Comparison of ENCODE assay signal across 9 cellular contexts in the genomic region with DNA sequence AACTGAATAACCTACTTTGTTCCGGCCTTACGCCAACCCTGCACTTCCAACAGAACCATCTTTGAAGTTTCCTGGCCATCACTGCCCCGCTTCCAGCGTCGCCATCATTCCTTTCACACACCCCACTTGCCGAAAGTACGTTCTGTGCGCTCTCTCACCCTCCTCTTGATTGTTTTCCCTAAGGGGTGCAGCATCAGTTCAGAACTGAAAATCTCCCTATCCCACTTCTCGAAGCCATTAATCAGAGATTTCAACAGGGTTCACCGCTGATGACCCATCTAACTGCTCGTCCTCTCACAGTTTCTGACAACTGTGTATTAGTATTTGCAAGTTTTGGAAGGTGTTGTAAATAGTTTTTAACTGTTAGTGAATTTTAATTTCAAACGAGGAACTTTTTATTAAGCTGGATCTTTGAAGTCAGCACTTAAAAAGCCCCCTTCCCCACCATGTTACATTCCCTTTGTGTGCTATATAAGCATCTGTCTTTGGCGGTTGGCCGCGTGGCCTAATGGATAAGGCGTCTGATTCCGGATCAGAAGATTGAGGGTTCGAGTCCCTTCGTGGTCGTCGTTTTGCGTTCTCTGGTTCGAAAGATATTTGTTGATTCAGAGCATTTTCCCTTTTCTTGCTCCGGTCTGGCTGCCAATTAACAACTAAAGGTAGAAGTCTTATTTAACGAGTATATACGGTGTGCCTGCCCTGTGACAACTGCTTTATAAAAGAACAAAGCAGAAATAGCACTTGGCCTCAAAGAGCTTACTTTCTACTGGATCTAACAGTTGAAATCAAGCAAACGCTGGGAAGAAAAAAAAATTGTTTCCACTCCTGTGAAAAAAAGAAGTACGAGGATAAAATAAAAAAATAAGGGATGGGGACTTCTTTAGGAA. TPM values are rescaled to one million over a fixed set of nuclear protein-coding genes. Genes with fewer than 3 reads are reported as not detected.
A peak's percentile ranks its signal among the peaks of the same experiment; 100 is the strongest.
DNase-seq lines count a peak whose midpoint lies in the region; ATAC-seq and TF ChIP-seq lines count a peak whose summit lies in the region.
"Had no signal": no experiment of that assay in that cellular context is flagged by ENCODE, and none has a peak within 500 bp of the region (broad histone marks: within the 10 kb centered on the region; RNA-seq: fewer than 3 reads in every experiment).

No MANE protein-coding gene starts in this region.

- no peak for TF ChIP-seq CTCF in lower leg skin (IDR thresholded peaks at IDR 0.05)

- intact Hi-C loops in activated CD4-positive, alpha-beta T cell treated with anti-CD3 and anti-CD28 coated beads, Interleukin-2, amount 10 ng/mL, durations not matched to agents 24 days and 14 days (cut with micrococcal nuclease): loop anchor here (5.0 kb wide), 4 partner anchors 41 to 101 kb away; a partner anchor contains a TSS
- intact Hi-C loops in lower leg skin (cut with DNase I; ENCODE audit: low total_unique reads): no loop called here

- peaks cover 12% of the 10 kb centered on the region for H3K9me3 Mint-ChIP-seq in activated CD4-positive, alpha-beta T cell treated with anti-CD3 and anti-CD28 coated beads, Interleukin-2, amount 10 ng/mL, durations not matched to agents 24 days and 14 days

- peaks cover 29% of the 10 kb centered on the region for H3K27me3 Mint-ChIP-seq in activated CD4-positive, alpha-beta T cell treated with anti-CD3 and anti-CD28 coated beads, Interleukin-2, amount 10 ng/mL, durations not matched to agents 24 days and 14 days

- peaks cover 26% of the 10 kb centered on the region for H3K4me1 Mint-ChIP-seq in activated CD4-positive, alpha-beta T cell treated with anti-CD3 and anti-CD28 coated beads, Interleukin-2, amount 10 ng/mL, durations not matched to agents 24 days and 14 days

- peak; percentile 50 for DNase-seq in NCI-H2196 (lab: John Stamatoyannopoulos, UW; ENCODE audit: unreplicated experiment)
- no peak for DNase-seq in NCI-H2196 treated with DMSO at 0.1 percent for 48 hours (lab: John Stamatoyannopoulos, UW; ENCODE audit: unreplicated experiment)
- DNase-seq in NCI-H2227 treated with DMSO at 0.1 percent for 48 hours (lab: John Stamatoyannopoulos, UW): peak; percentile 92
- peak; percentile 85 for DNase-seq in activated CD4-positive, alpha-beta T cell treated with anti-CD3 and anti-CD28 coated beads, Interleukin-2, amount 10 ng/mL, durations not matched to agents 24 days and 14 days
- DNase-seq in effector CD4-positive, alpha-beta T cell: peak; percentile 18
- DNase-seq in lower leg skin (ENCODE audit: low spot score in 2 of 2): peak in 1 of 2 donors; percentile 41
- DNase-seq in stimulated activated CD4-positive, alpha-beta T cell treated with anti-CD3 and anti-CD28 coated beads, Interleukin-4, amount 100 ng/mL, for 1 hour: peak; percentile 61
- DNase-seq: DND-41 had no signal

- 4% methylated on average over 28 of the region's 28 CpGs for WGBS in lower leg skin, 2 donors

- peak overlapping the region; percentile 37 for H3K4me3 ChIP-seq in lower leg skin (ENCODE audit: low read depth, poor library complexity, severe bottlenecking)

- peak overlapping the region; percentile 61 for H3K4me3 Mint-ChIP-seq in activated CD4-positive, alpha-beta T cell treated with anti-CD3 and anti-CD28 coated beads, Interleukin-2, amount 10 ng/mL, durations not matched to agents 24 days and 14 days

- no peak for ATAC-seq in HG03025 (IDR thresholded peaks at IDR 0.05; ENCODE audit: low FRiP score, unreplicated experiment)

- peaks cover 5% of the 10 kb centered on the region for H3K36me3 Mint-ChIP-seq in activated CD4-positive, alpha-beta T cell treated with anti-CD3 and anti-CD28 coated beads, Interleukin-2, amount 10 ng/mL, durations not matched to agents 24 days and 14 days (ENCODE audit: low read depth)

- no peak for TF ChIP-seq POLR2A in lower leg skin (IDR thresholded peaks at IDR 0.05)

- peak overlapping the region; percentile 34 for H3K27ac Mint-ChIP-seq in activated CD4-positive, alpha-beta T cell treated with anti-CD3 and anti-CD28 coated beads, Interleukin-2, amount 10 ng/mL, durations not matched to agents 24 days and 14 days

RNA-seq across cellular contexts. Expression of a gene that starts 42.6 kb away (rescaled TPM):
- 64.8 and 67.3 TPM in 2 replicates for total RNA-seq in activated CD4-positive, alpha-beta T cell treated with anti-CD3 and anti-CD28 coated beads, Interleukin-2, amount 10 ng/mL, durations not matched to agents 24 days and 14 days
- total RNA-seq in lower leg skin: 10 to 100 TPM; 32.2 to 38.9 (median 35.6) TPM
